In the genomic region with DNA sequence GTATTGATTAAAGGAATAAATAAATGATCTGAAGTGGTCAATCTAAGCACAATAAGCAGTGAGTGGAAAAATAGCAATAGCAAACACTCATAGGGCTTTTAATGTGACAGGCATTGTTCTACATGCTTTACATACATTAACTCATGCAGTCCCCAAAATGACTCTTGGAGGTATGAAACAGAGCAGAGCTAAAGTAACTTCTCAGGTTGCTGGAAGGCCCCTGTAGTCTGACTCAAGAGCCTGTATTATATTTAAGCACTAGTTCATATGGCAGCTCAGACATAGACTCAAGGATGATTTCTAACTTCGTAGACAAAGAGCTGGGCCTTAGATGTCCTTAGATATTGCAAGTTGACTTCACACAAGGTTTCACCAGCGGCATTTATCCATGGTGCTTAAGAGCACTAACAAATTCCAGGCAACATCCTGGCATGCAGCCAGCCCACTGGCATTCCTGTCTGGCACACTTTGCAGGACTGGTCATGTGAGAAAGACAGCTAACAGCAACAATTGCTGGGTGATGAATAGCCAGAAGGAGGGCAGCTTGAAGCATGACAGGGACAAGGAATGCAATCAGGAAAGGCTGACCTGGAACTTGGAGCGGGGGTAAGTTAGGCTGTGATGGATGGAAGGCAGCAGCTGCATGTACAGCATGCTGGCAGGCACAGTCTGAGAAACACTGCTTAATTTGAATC, we compare ENCODE assay signal across 8 cellular contexts. TPM values are rescaled to one million over a fixed set of nuclear protein-coding genes. Genes with fewer than 3 reads are reported as not detected.
A peak's percentile ranks its signal among the peaks of the same experiment; 100 is the strongest.
DNase-seq lines count a peak whose midpoint lies in the region; ATAC-seq and TF ChIP-seq lines count a peak whose summit lies in the region.

No MANE protein-coding gene starts in this region.

- no peak overlapping the region for H3K27ac Mint-ChIP-seq in CD4-positive, alpha-beta memory T cell
- H3K27ac Mint-ChIP-seq in activated CD8-positive, alpha-beta memory T cell treated with anti-CD3 and anti-CD28 coated beads, Interleukin-2, amount 10 ng/mL, durations not matched to agents 7 days and 5 days = no peak overlapping the region

- no peaks in the 10 kb centered on the region for H3K4me1 Mint-ChIP-seq in CD4-positive, alpha-beta memory T cell
- peaks cover 6% of the 10 kb centered on the region for H3K4me1 Mint-ChIP-seq in activated CD8-positive, alpha-beta memory T cell treated with anti-CD3 and anti-CD28 coated beads, Interleukin-2, amount 10 ng/mL, durations not matched to agents 7 days and 5 days

- no peaks in the 10 kb centered on the region for H3K9me3 ChIP-seq in right lobe of liver
- no peaks in the 10 kb centered on the region for H3K9me3 ChIP-seq in CD4-positive, alpha-beta memory T cell (ENCODE audit: control insufficient read depth in 1 of 2, low read length in 2 of 2)

- peaks cover 4 to 5% of the 10 kb centered on the region in 2 donors for H3K36me3 Mint-ChIP-seq in CD4-positive, alpha-beta memory T cell
- no peaks in the 10 kb centered on the region for H3K36me3 Mint-ChIP-seq in activated CD8-positive, alpha-beta memory T cell treated with anti-CD3 and anti-CD28 coated beads, Interleukin-2, amount 10 ng/mL, durations not matched to agents 7 days and 5 days

- no peak overlapping the region for H3K4me3 ChIP-seq in AG10803 (ENCODE audit: low read length)
- H3K4me3 ChIP-seq in right lobe of liver = no peak overlapping the region
- no peak overlapping the region for H3K4me3 ChIP-seq in CD4-positive, alpha-beta memory T cell (ENCODE audit: low read length in 2 of 2)

- in situ Hi-C loops in T47D (cut with HindIII; ENCODE audit: low pct_unique_long_range_greater_than_20kb, low sequenced_read_pairs) = no loop called here

- peak; percentile 70 to 90 (median 80) for ATAC-seq in right lobe of liver
- ATAC-seq in activated CD8-positive, alpha-beta memory T cell treated with anti-CD3 and anti-CD28 coated beads, Interleukin-2, amount 10 ng/mL, durations not matched to agents 7 days and 5 days = no peak

- POLR2A ChIA-PET in CD4-positive, alpha-beta memory T cell (lab: Charles Lee; ENCODE audit: partially characterized antibody) = no interaction called here

- H3K36me3 ChIP-seq in right lobe of liver = no peaks in the 10 kb centered on the region
- H3K36me3 ChIP-seq in CD4-positive, alpha-beta memory T cell (ENCODE audit: insufficient read depth, low read length) = no peaks in the 10 kb centered on the region

- no peak for TF ChIP-seq POLR2A in right lobe of liver (IDR thresholded peaks at IDR 0.05)

- 13% methylated on average over 1 of the region's 3 CpGs for WGBS in right lobe of liver (ENCODE audit: insufficient coverage, low coverage, low lambda C conversion rate, missing lambda C conversion rate)

- CTCF ChIA-PET in CD4-positive, alpha-beta memory T cell (lab: Charles Lee; ENCODE audit: partially characterized antibody) = interaction anchor here (1.3 kb wide), 1 partner anchor 111 kb away, joined by 4 read pairs; no protein-coding TSS in a partner anchor
- CTCF ChIA-PET in activated CD8-positive, alpha-beta memory T cell treated with anti-CD3 and anti-CD28 coated beads, Interleukin-2, amount 10 ng/mL, durations not matched to agents 7 days and 5 days (lab: Charles Lee) = no interaction called here

- H3K27ac ChIP-seq in right lobe of liver = no peak overlapping the region
- no peak overlapping the region for H3K27ac ChIP-seq in CD4-positive, alpha-beta memory T cell (ENCODE audit: low read depth, low read length)

- DNase-seq in AG10803 (ENCODE audit: low read depth) = peak; percentile 97
- peak; percentile 12 for DNase-seq in NCI-H1417 treated with DMSO at 0.1 percent for 48 hours (lab: John Stamatoyannopoulos, UW)
- peak; percentile 65 to 98 for DNase-seq in T47D (ENCODE audit: low read depth in 1 of 2, low spot score in 1 of 2)
- DNase-seq in right lobe of liver = peak; percentile 70 to 81 (median 80)
- no peak for DNase-seq in CD4-positive, alpha-beta memory T cell
- DNase-seq in activated CD8-positive, alpha-beta memory T cell treated with anti-CD3 and anti-CD28 coated beads, Interleukin-2, amount 10 ng/mL, durations not matched to agents 7 days and 5 days = no peak
- no peak for DNase-seq in OCI-M2 (lab: John Stamatoyannopoulos, UW; ENCODE audit: unreplicated experiment)
- DNase-seq in central memory CD4-positive, alpha-beta T cell = no peak

- no peaks in the 10 kb centered on the region for H3K27me3 ChIP-seq in right lobe of liver
- H3K27me3 ChIP-seq in CD4-positive, alpha-beta memory T cell (ENCODE audit: insufficient read depth, low read length) = no peaks in the 10 kb centered on the region

- TF ChIP-seq CTCF in AG10803 (conservative IDR thresholded peaks at IDR 0.05; ENCODE audit: low read length) = no peak
- TF ChIP-seq CTCF in right lobe of liver (IDR thresholded peaks at IDR 0.05) = no peak

- peaks cover 0 to 18% (median 7%) of the 10 kb centered on the region in 8 donors for H3K9me3 Mint-ChIP-seq in CD4-positive, alpha-beta memory T cell
- H3K9me3 Mint-ChIP-seq in activated CD8-positive, alpha-beta memory T cell treated with anti-CD3 and anti-CD28 coated beads, Interleukin-2, amount 10 ng/mL, durations not matched to agents 7 days and 5 days (ENCODE audit: low read depth) = no peaks in the 10 kb centered on the region

- H3K4me3 Mint-ChIP-seq in CD4-positive, alpha-beta memory T cell = no peak overlapping the region
- H3K4me3 Mint-ChIP-seq in activated CD8-positive, alpha-beta memory T cell treated with anti-CD3 and anti-CD28 coated beads, Interleukin-2, amount 10 ng/mL, durations not matched to agents 7 days and 5 days = no peak overlapping the region

- intact Hi-C loops in right lobe of liver (cut with DNase I) = no loop called here
- intact Hi-C loops in CD4-positive, alpha-beta memory T cell (cut with micrococcal nuclease) = no loop called here

- peaks cover 1 to 4% of the 10 kb centered on the region in 2 donors for H3K27me3 Mint-ChIP-seq in CD4-positive, alpha-beta memory T cell
- no peaks in the 10 kb centered on the region for H3K27me3 Mint-ChIP-seq in activated CD8-positive, alpha-beta memory T cell treated with anti-CD3 and anti-CD28 coated beads, Interleukin-2, amount 10 ng/mL, durations not matched to agents 7 days and 5 days

- H3K4me1 ChIP-seq in right lobe of liver = peaks cover 0 to 4% (median 0%) of the 10 kb centered on the region in 4 donors
- H3K4me1 ChIP-seq in CD4-positive, alpha-beta memory T cell (ENCODE audit: insufficient read depth, low read length) = no peaks in the 10 kb centered on the region

RNA-seq across cellular contexts. Expression of a gene that starts 22.9 kb away (rescaled TPM):
- 10 to 100 TPM; 55.8 to 90.8 (median 64.1) TPM for total RNA-seq in right lobe of liver
- total RNA-seq in CD4-positive, alpha-beta memory T cell = 100 to 1,000 TPM; 126 to 133 TPM
- 10 to 100 TPM; 15.7 to 61.8 TPM for polyA plus RNA-seq in CD4-positive, alpha-beta memory T cell
- 10 to 100 TPM; 85.1 to 92.3 TPM for total RNA-seq in activated CD8-positive, alpha-beta memory T cell treated with anti-CD3 and anti-CD28 coated beads, Interleukin-2, amount 10 ng/mL, durations not matched to agents 7 days and 5 days

Comparison
In these comparisons a context has a peak if more than half of its experiments do, and no peak if none do; other contexts are left out.
1. DNase-seq: peak in AG10803 (single experiment), NCI-H1417 treated with DMSO at 0.1 percent for 48 hours (single experiment), T47D (2 of 2) and right lobe of liver (3 of 3); none in CD4-positive, alpha-beta memory T cell (0 of 5), activated CD8-positive, alpha-beta memory T cell treated with anti-CD3 and anti-CD28 coated beads, Interleukin-2, amount 10 ng/mL, durations not matched to agents 7 days and 5 days (single experiment), OCI-M2 (single experiment) and central memory CD4-positive, alpha-beta T cell (single experiment).